In the genomic region with DNA sequence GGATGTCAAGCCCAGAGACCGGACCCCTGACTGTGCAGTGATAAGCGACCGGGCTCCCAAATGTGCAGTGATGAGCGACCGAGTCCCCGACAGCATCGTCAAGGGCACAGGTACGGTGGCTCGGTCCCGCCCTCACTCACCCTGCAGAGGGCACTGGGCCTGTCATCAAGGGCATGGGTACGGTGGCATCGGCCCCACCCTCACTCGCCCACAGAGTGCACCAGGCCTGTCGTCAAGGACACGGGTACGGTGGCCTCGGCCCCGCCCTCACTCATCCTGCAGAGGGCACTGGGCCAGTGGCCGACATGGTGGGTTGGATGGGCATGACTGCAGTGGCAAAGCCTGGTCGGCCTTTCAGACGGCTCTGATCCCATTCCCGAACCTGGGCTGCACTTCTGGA, we compare ENCODE assay signal across 18 cellular contexts. TPM values are rescaled to one million over a fixed set of nuclear protein-coding genes. Genes with fewer than 3 reads are reported as not detected.
DNase-seq lines count a peak whose midpoint lies in the region; ATAC-seq and TF ChIP-seq lines count a peak whose summit lies in the region.
"Had no signal": no experiment of that assay in that cellular context is flagged by ENCODE, and none has a peak within 500 bp of the region (broad histone marks: within the 10 kb centered on the region; RNA-seq: fewer than 3 reads in every experiment).

No MANE protein-coding gene starts in this region.

- DNase-seq in right cardiac atrium (peak in 2 of 3 donors; percentile 34 to 47), left ventricle myocardium superior (no peak), chondrocyte (ENCODE audit: low spot score) (peak; percentile 91), mesenchymal stem cell (no peak), NCI-H128 (lab: John Stamatoyannopoulos, UW; ENCODE audit: unreplicated experiment) (no peak)
- DNase-seq in activated CD4-positive, alpha-beta T cell treated with anti-CD3 and anti-CD28 coated beads, Interleukin-2, amount 50 U/mL, for 48 hours = no peak
- DNase-seq: Caco-2; CD4-positive, CD25-positive, alpha-beta regulatory T cell; CD8-positive, alpha-beta T cell; DMS153; DND-41; GOT3 had no signal

- H2AFZ ChIP-seq in mesenchymal stem cell (ENCODE audit: low read depth, low read length) = no peak overlapping the region

- no peaks in the 10 kb centered on the region for H3K36me3 ChIP-seq in mesenchymal stem cell (ENCODE audit: control insufficient read depth in 1 of 2, insufficient read depth in 2 of 2, low read depth in 1 of 2, low read length in 2 of 2)
- H3K36me3 ChIP-seq: HAP-1 had no signal

- no peak overlapping the region for H3K4me3 ChIP-seq in right cardiac atrium (ENCODE audit: low read length)
- H3K4me3 ChIP-seq in mesenchymal stem cell (ENCODE audit: insufficient read depth in 1 of 2, low read depth in 1 of 2, low read length in 2 of 2) = no peak overlapping the region
- H3K4me3 ChIP-seq: BLaER1, HAP-1 had no signal

- H2BK15ac ChIP-seq in mesenchymal stem cell (ENCODE audit: low read depth, poor library complexity, severe bottlenecking) = no peak overlapping the region

- no peak overlapping the region for H3K18ac ChIP-seq in mesenchymal stem cell (ENCODE audit: low read depth in 1 of 2, low read length in 2 of 2)

- H4K8ac ChIP-seq in mesenchymal stem cell (ENCODE audit: low read length) = no peak overlapping the region

- peaks cover 6% of the 10 kb centered on the region for H3K4me1 Mint-ChIP-seq in chondrocyte (ENCODE audit: low read depth)
- H3K4me1 Mint-ChIP-seq: B cell had no signal

- no peak for TF ChIP-seq CTCF in chondrocyte (IDR thresholded peaks at IDR 0.05)

- no peak overlapping the region for H3K23ac ChIP-seq in mesenchymal stem cell (ENCODE audit: low read length in 2 of 2)

- H3K27ac Mint-ChIP-seq in chondrocyte (ENCODE audit: unreplicated experiment) = no peak overlapping the region
- H3K27ac Mint-ChIP-seq: B cell; CD4-positive, CD25-positive, alpha-beta regulatory T cell; CD8-positive, alpha-beta T cell had no signal

- peaks cover 10% of the 10 kb centered on the region for H3K27me3 Mint-ChIP-seq in chondrocyte (ENCODE audit: low read depth)

- H3K27me3 ChIP-seq in right cardiac atrium (ENCODE audit: control insufficient read depth, insufficient read depth) (no peaks in the 10 kb centered on the region), mesenchymal stem cell (ENCODE audit: control insufficient read depth in 1 of 2, insufficient read depth in 1 of 2, low read length in 2 of 2) (peaks cover 5 to 51% of the 10 kb centered on the region in 2 experiments)
- H3K27me3 ChIP-seq: BLaER1 had no signal

- H3K4me1 ChIP-seq in right cardiac atrium (ENCODE audit: control insufficient read depth, insufficient read depth, low read length) (no peaks in the 10 kb centered on the region), mesenchymal stem cell (ENCODE audit: control insufficient read depth, insufficient read depth, low read depth, low read length) (no peaks in the 10 kb centered on the region)
- H3K4me1 ChIP-seq: HAP-1 had no signal

- ATAC-seq in right cardiac atrium = peak in 1 of 2 donors; percentile 10
- ATAC-seq in left ventricle myocardium superior = no peak
- ATAC-seq: CD8-positive, alpha-beta T cell had no signal

- H3K9me3 ChIP-seq in right cardiac atrium (ENCODE audit: control insufficient read depth, low read length) (no peaks in the 10 kb centered on the region), mesenchymal stem cell (ENCODE audit: control insufficient read depth, low read length) (no peaks in the 10 kb centered on the region)
- H3K9me3 ChIP-seq: BLaER1, Caco-2, HAP-1 had no signal

- H4K91ac ChIP-seq in mesenchymal stem cell (ENCODE audit: low read length) = peak overlapping the region; percentile 25

- H3K9ac ChIP-seq in mesenchymal stem cell (ENCODE audit: low read length) = no peak overlapping the region
- H3K9ac ChIP-seq: BLaER1 had no signal

- H2BK12ac ChIP-seq in mesenchymal stem cell (ENCODE audit: low read length in 2 of 2) = no peak overlapping the region

- H2BK5ac ChIP-seq in mesenchymal stem cell (ENCODE audit: low read depth, low read length, poor library complexity, severe bottlenecking) = no peak overlapping the region

- intact Hi-C loops in right cardiac atrium (cut with DNase I) = no loop called here
- intact Hi-C loops in left ventricle myocardium superior (cut with micrococcal nuclease) = no loop called here

- H3K79me1 ChIP-seq in mesenchymal stem cell (replicated peaks; ENCODE audit: low read length, poor library complexity, severe bottlenecking) = no peaks in the 10 kb centered on the region

- no peaks in the 10 kb centered on the region for H3K36me3 Mint-ChIP-seq in chondrocyte (ENCODE audit: low read depth)
- H3K36me3 Mint-ChIP-seq: CD4-positive, CD25-positive, alpha-beta regulatory T cell; CD8-positive, alpha-beta T cell had no signal

- WGBS in right cardiac atrium = 90% methylated on average over 22 of the region's 22 CpGs
- 88% methylated on average over 22 of the region's 22 CpGs for WGBS in mesenchymal stem cell

- H3K4me3 Mint-ChIP-seq in chondrocyte (ENCODE audit: unreplicated experiment) = no peak overlapping the region
- H3K4me3 Mint-ChIP-seq: B cell; CD4-positive, CD25-positive, alpha-beta regulatory T cell; CD8-positive, alpha-beta T cell had no signal

- H3K27ac ChIP-seq in right cardiac atrium (ENCODE audit: low read length) = no peak overlapping the region
- H3K27ac ChIP-seq in mesenchymal stem cell (ENCODE audit: low read length, poor library complexity, severe bottlenecking) = no peak overlapping the region
- H3K27ac ChIP-seq: BLaER1, C4-2B had no signal

- H3K9me3 Mint-ChIP-seq in chondrocyte (ENCODE audit: low read depth) = no peaks in the 10 kb centered on the region
- H3K9me3 Mint-ChIP-seq: CD4-positive, CD25-positive, alpha-beta regulatory T cell; CD8-positive, alpha-beta T cell had no signal

- no peak overlapping the region for H3K4me2 ChIP-seq in mesenchymal stem cell (ENCODE audit: low read length, poor library complexity, severe bottlenecking)
- H3K4me2 ChIP-seq: BLaER1 had no signal

- H3K4ac ChIP-seq in mesenchymal stem cell (ENCODE audit: low read depth in 1 of 2, low read length in 2 of 2) = no peak overlapping the region

- H2BK120ac ChIP-seq in mesenchymal stem cell (ENCODE audit: low read depth, low read length) = no peak overlapping the region

- no peak overlapping the region for H2AK5ac ChIP-seq in mesenchymal stem cell (ENCODE audit: low read length, severe bottlenecking)

- no peak overlapping the region for H3K14ac ChIP-seq in mesenchymal stem cell (ENCODE audit: low read length in 2 of 2)

RNA-seq across cellular contexts. Expression of gene LRRC14B, which starts 9.7 kb away (rescaled TPM):
- total RNA-seq in right cardiac atrium (10 to 100 TPM in 3 of 4 donors, 1 to 10 TPM in 1; 6.3 to 51.1 (median 30.8) TPM), left ventricle myocardium superior (107 TPM), chondrocyte (not detected in 3 replicates)
- 47.6 TPM for polyA plus RNA-seq in right cardiac atrium
- polyA plus RNA-seq in mesenchymal stem cell (2013, experiment 1 of 2) = not detected
- not detected for polyA plus RNA-seq in mesenchymal stem cell (2013, experiment 2 of 2)
- total RNA-seq: A172; A673; B cell; Caco-2; CD4-positive, CD25-positive, alpha-beta regulatory T cell; CD8-positive, alpha-beta T cell had no signal
- polyA plus RNA-seq: CD4-positive, CD25-positive, alpha-beta regulatory T cell had no signal

RNA-seq across cellular contexts. Expression of gene CCDC127, which starts 36.4 kb away (rescaled TPM):
- total RNA-seq in right cardiac atrium (1 to 10 TPM; 8.1 to 9.8 (median 8.6) TPM), left ventricle myocardium superior (7.7 TPM), chondrocyte (8.0 to 10.4 TPM (median 9.6 TPM) in 3 replicates)
- 6.1 TPM for polyA plus RNA-seq in right cardiac atrium
- 3.9 TPM for polyA plus RNA-seq in mesenchymal stem cell (2013, experiment 1 of 2)
- polyA plus RNA-seq in mesenchymal stem cell (2013, experiment 2 of 2) = 3.8 TPM

RNA-seq across cellular contexts. Expression of gene SDHA, which starts 36.6 kb away (rescaled TPM):
- total RNA-seq in right cardiac atrium (100 to 1,000 TPM; 370 to 452 (median 422) TPM), left ventricle myocardium superior (876 TPM), chondrocyte (79.7 to 95.5 TPM (median 81.5 TPM) in 3 replicates)
- polyA plus RNA-seq in right cardiac atrium = 605 TPM
- 101 TPM for polyA plus RNA-seq in mesenchymal stem cell (2013, experiment 1 of 2)
- 110 TPM for polyA plus RNA-seq in mesenchymal stem cell (2013, experiment 2 of 2)

Comparison
In these comparisons a context has a peak if more than half of its experiments do, and no peak if none do; other contexts are left out.
1. DNase-seq: peak in right cardiac atrium (2 of 3) and chondrocyte (single experiment); none in left ventricle myocardium superior (single experiment), mesenchymal stem cell (single experiment), activated CD4-positive, alpha-beta T cell treated with anti-CD3 and anti-CD28 coated beads, Interleukin-2, amount 50 U/mL, for 48 hours (0 of 2) and NCI-H128 (single experiment).